22 cellular contexts compared by ENCODE assay signal in the genomic region with DNA sequence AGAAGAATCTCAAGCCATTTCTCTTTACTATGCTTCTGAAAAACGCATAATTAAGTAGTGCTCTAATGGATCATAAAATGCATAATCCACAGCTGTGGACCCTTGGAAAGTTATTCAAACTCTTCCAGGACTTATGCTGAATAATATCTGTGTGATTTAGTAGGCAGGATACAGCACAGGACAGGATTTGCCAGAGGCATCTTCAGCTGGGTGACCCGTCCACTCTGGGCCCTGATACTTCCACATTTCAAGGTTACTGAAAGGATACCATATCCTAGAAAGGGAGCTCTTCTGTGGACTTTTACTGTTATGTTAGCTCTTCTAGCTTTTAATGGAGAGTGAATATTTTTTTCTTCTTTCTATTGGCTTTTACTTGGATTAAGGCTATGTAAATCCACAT.
"Had no signal": no experiment of that assay in that cellular context is flagged by ENCODE, and none has a peak within 500 bp of the region (broad histone marks: within the 10 kb centered on the region; RNA-seq: fewer than 3 reads in every experiment).

No MANE protein-coding gene starts in this region.

- H3K4me3 ChIP-seq: gastrocnemius medialis, hepatocyte, ovary, prostate gland, stomach, thyroid gland, upper lobe of right lung had no signal

- H3K27me3 ChIP-seq: gastrocnemius medialis, hepatocyte, neutrophil, ovary, stomach, thyroid gland, upper lobe of right lung had no signal

- H3K36me3 ChIP-seq: gastrocnemius medialis, neutrophil, ovary, prostate gland, stomach, thyroid gland, upper lobe of right lung had no signal

- ATAC-seq: esophagus mucosa; gastrocnemius medialis; left cardiac atrium; left ventricle myocardium superior; sciatic nerve; stimulated activated naive B cell treated with anti-CD40 and anti-IgM and Interleukin-4, amounts not matched to agents 10 μg/mL and 1 μg/mL and 100 μg/mL, for 72 hours; upper lobe of right lung had no signal

- H3K27ac ChIP-seq: gastrocnemius medialis, hepatocyte, neutrophil, ovary, prostate gland, stomach, thyroid gland, upper lobe of right lung had no signal

- H3K4me1 ChIP-seq: prostate gland, stomach, thyroid gland had no signal

- H3K4me2 ChIP-seq: hepatocyte had no signal

- H2AFZ ChIP-seq: hepatocyte had no signal

- H3K79me2 ChIP-seq: hepatocyte had no signal

- DNase-seq: activated CD4-positive, alpha-beta T cell treated with anti-CD3 and anti-CD28 coated beads for 4 hours; activated CD4-positive, alpha-beta T cell treated with anti-CD3 and anti-CD28 coated beads, Interleukin-2, amount 50 U/mL, for 4 hours; activated naive CD4-positive, alpha-beta T cell; activated T-cell treated with anti-CD3 and anti-CD28 coated beads for 4 hours; activated T-cell treated with anti-CD3 and anti-CD28 coated beads, Interleukin-2, amount 50 U/mL, for 72 hours; endodermal cell; gastrocnemius medialis; left cardiac atrium; left ventricle myocardium superior; ovary; retina; stimulated activated CD4-positive, alpha-beta T cell treated with anti-CD3 and anti-CD28 coated beads, Interleukin-15, amount 100 ng/mL, for 24 hours; stimulated activated CD4-positive, alpha-beta T cell treated with anti-CD3 and anti-CD28 coated beads, Interleukin-2, amount 100 ng/mL, for 24 hours; stimulated activated naive B cell treated with anti-CD40 and anti-IgM and Interleukin-4, amounts not matched to agents 10 μg/mL and 1 μg/mL and 100 μg/mL, for 72 hours; stomach; thyroid gland; upper lobe of right lung had no signal

- H3K9me3 ChIP-seq: gastrocnemius medialis, neutrophil, ovary, prostate gland, stomach, thyroid gland, upper lobe of right lung had no signal
